ENCODE assay signal across 25 cellular contexts in the genomic region with DNA sequence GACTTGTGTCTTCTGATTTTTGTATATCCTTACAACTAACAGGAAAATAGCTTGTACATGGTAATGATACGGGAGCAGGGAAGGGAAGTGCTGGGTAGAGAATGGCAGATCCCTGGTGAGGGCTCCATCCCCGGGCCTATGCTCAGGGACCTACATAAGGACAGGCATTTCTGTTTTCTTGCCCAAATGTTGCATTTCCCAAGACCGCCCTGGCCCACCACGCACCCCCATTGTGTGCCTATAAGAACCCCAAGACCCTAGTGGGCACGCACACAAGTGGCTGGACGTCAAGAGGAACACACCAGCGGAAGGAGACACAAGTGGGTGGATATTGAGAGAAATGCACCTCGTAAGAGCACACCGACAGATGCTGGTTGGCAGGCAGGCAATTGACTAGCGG.
DNase-seq lines count a peak whose midpoint lies in the region; ATAC-seq, FAIRE-seq and TF ChIP-seq lines count a peak whose summit lies in the region.
"Had no signal": no experiment of that assay in that cellular context is flagged by ENCODE, and none has a peak within 500 bp of the region (broad histone marks: within the 10 kb centered on the region; RNA-seq: fewer than 3 reads in every experiment).

No MANE protein-coding gene starts in this region.

- no peak overlapping the region for H4K91ac ChIP-seq in H1 (replicated peaks; ENCODE audit: insufficient read length, low read length)
- no peak overlapping the region for H4K91ac ChIP-seq in neuronal stem cell (ENCODE audit: low read depth, low read length, poor library complexity)

- no peak for TF ChIP-seq RAD21 in H1 (IDR thresholded peaks at IDR 0.05 in 1 of 2, conservative IDR thresholded peaks at IDR 0.05 in 1 of 2; ENCODE audit: low read depth in 2 of 2, low read length in 2 of 2)

- no peak overlapping the region for H2BK12ac ChIP-seq in H1 (ENCODE audit: low read depth, low read length)
- H2BK12ac ChIP-seq in neuronal stem cell (ENCODE audit: low read length), result no peak overlapping the region

- no peak overlapping the region for H2BK20ac ChIP-seq in H1 (ENCODE audit: low read length)

- whole genome bisulfite sequencing in H1 (ENCODE audit: extremely low coverage in 1 of 2, insufficient coverage in 1 of 2, insufficient read length in 1 of 2, insufficient replicate concordance in 2 of 2, low coverage in 1 of 2, low lambda C conversion rate in 2 of 2, missing lambda C conversion rate in 1 of 2), 2 experiments, result 87% methylated on average over 10 of the region's 10 CpGs; no CpG with 5 or more reads in 1 of the 2 experiments
- no CpG with 5 or more reads among the region's 10 CpGs for WGBS in neuronal stem cell (ENCODE audit: extremely low coverage in 2 of 2, insufficient read length in 2 of 2, insufficient replicate concordance in 1 of 2), 2 donors
- 62 to 74% methylated on average over 10 of the region's 10 CpGs for WGBS in testis, 2 donors
- WGBS in stomach, 5 donors, result 88 to 95% (median 95%) methylated on average over 10 of the region's 10 CpGs

- H3K23ac ChIP-seq in H1 (ENCODE audit: insufficient read length), result no peak overlapping the region
- no peak overlapping the region for H3K23ac ChIP-seq in neuronal stem cell (ENCODE audit: low read depth, low read length, poor library complexity)

- H2AK5ac ChIP-seq in H1 (ENCODE audit: low read depth, low read length) (no peak overlapping the region), neuronal stem cell (ENCODE audit: low read depth, low read length) (no peak overlapping the region)

- TF ChIP-seq POLR2A in H1 (IDR thresholded peaks at IDR 0.05; ENCODE audit: control extremely low read depth in 1 of 2, low read depth in 2 of 2, low read length in 2 of 2) (no peak), testis (IDR thresholded peaks at IDR 0.05) (no peak), stomach (IDR thresholded peaks at IDR 0.05) (no peak)

- H3K9ac ChIP-seq in H1 (replicated peaks in 1 of 4; ENCODE audit: extremely low read depth in 1 of 4, low read depth in 3 of 4, low read length in 3 of 4), result no peak overlapping the region
- no peak overlapping the region for H3K9ac ChIP-seq in neuronal stem cell (ENCODE audit: low read depth, low read length, poor library complexity)
- H3K9ac ChIP-seq: BLaER1 had no signal

- no peak overlapping the region for H3K14ac ChIP-seq in H1 (ENCODE audit: insufficient read length)
- H3K14ac ChIP-seq in neuronal stem cell (ENCODE audit: low read length), result no peak overlapping the region

- ATAC-seq in HG02642 (IDR thresholded peaks at IDR 0.05; ENCODE audit: poor library complexity, unreplicated experiment) (peak; percentile 17), GM21423 (IDR thresholded peaks at IDR 0.05; ENCODE audit: unreplicated experiment) (no peak)

- H4K20me1 ChIP-seq in H1 (replicated peaks in 1 of 2; ENCODE audit: control insufficient read depth in 1 of 2, insufficient read depth in 2 of 2, low read length in 2 of 2), result no peaks in the 10 kb centered on the region
- H4K20me1 ChIP-seq: BLaER1 had no signal

- TF ChIP-seq CTCF in H1 (IDR thresholded peaks at IDR 0.05; ENCODE audit: control extremely low read depth in 1 of 3, insufficient read depth in 1 of 3, low read depth in 1 of 3, low read length in 3 of 3) (no peak), testis (IDR thresholded peaks at IDR 0.05) (no peak), stomach (IDR thresholded peaks at IDR 0.05) (no peak)

- H3K4me3 ChIP-seq in H1 (ENCODE audit: extremely low read depth in 1 of 4, insufficient read depth in 2 of 4, low read depth in 3 of 4, low read length in 4 of 4) (no peak overlapping the region), neuronal stem cell (ENCODE audit: low read length in 2 of 2) (no peak overlapping the region), testis (peak overlapping the region; percentile 12 to 27), stomach (no peak overlapping the region)
- H3K4me3 ChIP-seq: BLaER1, GM12878 had no signal

- no peak overlapping the region for H3K27ac ChIP-seq in H1 (ENCODE audit: low read depth, low read length)
- H3K27ac ChIP-seq in neuronal stem cell (replicated peaks; ENCODE audit: low read length), result no peak overlapping the region
- no peak overlapping the region for H3K27ac ChIP-seq in testis
- H3K27ac ChIP-seq in stomach, result no peak overlapping the region
- H3K27ac ChIP-seq: BLaER1 had no signal

- H3K4me2 ChIP-seq in H1 (ENCODE audit: insufficient read depth in 1 of 2, low read depth in 2 of 2, low read length in 2 of 2), result no peak overlapping the region
- no peak overlapping the region for H3K4me2 ChIP-seq in neuronal stem cell (ENCODE audit: insufficient read depth, low read length, poor library complexity, severe bottlenecking)
- H3K4me2 ChIP-seq: BLaER1 had no signal

- intact Hi-C loops in testis (cut with DNase I; ENCODE audit: low total_unique reads), result no loop called here
- intact Hi-C loops in stomach (cut with DNase I; ENCODE audit: low total_unique reads), result no loop called here

- H2BK15ac ChIP-seq in H1 (ENCODE audit: low read length) (peak overlapping the region; percentile 40; the same call in 1 of the 2 replicates), neuronal stem cell (ENCODE audit: low read length) (no peak overlapping the region)

- CTCF ChIA-PET in H1 (lab: Charles Lee; ENCODE audit: partially characterized antibody), result interaction anchor here (0.7 to 4.8 kb wide), 11 partner anchors 9 to 224 kb away, joined by 3 to 42 read pairs (median 4); no protein-coding TSS in a partner anchor

- H3K4me1 ChIP-seq in H1 (replicated peaks in 1 of 4; ENCODE audit: control insufficient read depth in 3 of 4, insufficient read depth in 4 of 4, low read length in 3 of 4) (no peaks in the 10 kb centered on the region), neuronal stem cell (ENCODE audit: control insufficient read depth in 2 of 2, insufficient read depth in 1 of 2, low read depth in 1 of 2, low read length in 2 of 2) (no peaks in the 10 kb centered on the region), testis (no peaks in the 10 kb centered on the region), stomach (no peaks in the 10 kb centered on the region)
- H3K4me1 ChIP-seq: BE2C, BLaER1 had no signal

- no peak for FAIRE-seq in H1 (lab: Jason Lieb, UNC)
- FAIRE-seq: A204.1, GM12878, GM12892, GM18507, GM19239 had no signal

- no peak overlapping the region for H3K4ac ChIP-seq in H1 (replicated peaks; ENCODE audit: insufficient read length, low read depth, low read length)
- H3K4ac ChIP-seq in neuronal stem cell (ENCODE audit: low read length), result no peak overlapping the region

- H2AFZ ChIP-seq in H1 (ENCODE audit: low read length) (peak overlapping the region; percentile 91), neuronal stem cell (ENCODE audit: low read length) (no peak overlapping the region)

- H3K18ac ChIP-seq in H1 (ENCODE audit: extremely low read depth, low read length), result no peak overlapping the region
- peak overlapping the region; percentile 20 for H3K18ac ChIP-seq in neuronal stem cell (ENCODE audit: low read length)

- POLR2A ChIA-PET in H1 (lab: Charles Lee; ENCODE audit: partially characterized antibody), result interaction anchor here (0.9 to 2.8 kb wide), 2 partner anchors 10 to 201 kb away, joined by 3 to 7 read pairs; no protein-coding TSS in a partner anchor

- no peaks in the 10 kb centered on the region for H3K27me3 ChIP-seq in H1 (replicated peaks in 1 of 4; ENCODE audit: control insufficient read depth in 3 of 4, extremely low read depth in 1 of 4, insufficient read depth in 3 of 4, low read length in 3 of 4)
- H3K27me3 ChIP-seq in neuronal stem cell (ENCODE audit: control insufficient read depth in 3 of 3, insufficient read depth in 3 of 3, low read depth in 1 of 3, low read length in 3 of 3), result no peaks in the 10 kb centered on the region
- no peaks in the 10 kb centered on the region for H3K27me3 ChIP-seq in testis
- no peaks in the 10 kb centered on the region for H3K27me3 ChIP-seq in stomach
- H3K27me3 ChIP-seq: BE2C, BLaER1 had no signal

- peak overlapping the region; percentile 41; the same call in 1 of the 2 replicates for H4K8ac ChIP-seq in H1 (ENCODE audit: extremely low read depth, insufficient read depth, low read length)
- H4K8ac ChIP-seq in neuronal stem cell (ENCODE audit: low read depth, low read length), result no peak overlapping the region

- H3K56ac ChIP-seq in H1 (replicated peaks; ENCODE audit: insufficient read length, low read depth, low read length), result no peak overlapping the region

- H3K9me3 ChIP-seq in H1 (ENCODE audit: insufficient read depth in 2 of 2, low read depth in 1 of 2, low read length in 1 of 2) (no peaks in the 10 kb centered on the region), neuronal stem cell (replicated peaks in 1 of 2; ENCODE audit: control insufficient read depth in 2 of 2, insufficient read depth in 1 of 2, low read depth in 1 of 2, low read length in 2 of 2) (no peaks in the 10 kb centered on the region), testis (no peaks in the 10 kb centered on the region), stomach (no peaks in the 10 kb centered on the region)
- H3K9me3 ChIP-seq: BE2C, BLaER1 had no signal

- H2BK5ac ChIP-seq in H1 (ENCODE audit: low read depth, low read length) (no peak overlapping the region), neuronal stem cell (ENCODE audit: low read length) (no peak overlapping the region)

- H3K36me3 ChIP-seq in H1 (ENCODE audit: control insufficient read depth in 2 of 4, insufficient read depth in 4 of 4, low read length in 3 of 4) (no peaks in the 10 kb centered on the region), neuronal stem cell (replicated peaks in 1 of 2; ENCODE audit: control insufficient read depth in 2 of 2, insufficient read depth in 2 of 2, low read length in 2 of 2) (no peaks in the 10 kb centered on the region), testis (ENCODE audit: low read depth, missing control alignments) (no peaks in the 10 kb centered on the region), stomach (no peaks in the 10 kb centered on the region)
- H3K36me3 ChIP-seq: BE2C, BLaER1 had no signal

- H3K79me2 ChIP-seq in H1 (ENCODE audit: control insufficient read depth in 1 of 2, insufficient read depth in 2 of 2, low read length in 2 of 2), result no peaks in the 10 kb centered on the region

- H4K5ac ChIP-seq in H1 (ENCODE audit: insufficient read length, low read depth, low read length), result no peak overlapping the region

- TF ChIP-seq EP300 in H1 (IDR thresholded peaks at IDR 0.05; ENCODE audit: borderline replicate concordance in 1 of 2, low read depth in 2 of 2, low read length in 2 of 2) (no peak), stomach (IDR thresholded peaks at IDR 0.05) (no peak)

- H3K79me1 ChIP-seq in H1 (ENCODE audit: low read depth, low read length) (no peaks in the 10 kb centered on the region), neuronal stem cell (ENCODE audit: low read depth, low read length) (no peaks in the 10 kb centered on the region)

- DNase-seq in H1 (ENCODE audit: low read depth in 1 of 2, low spot score in 2 of 2) (no peak), neuronal stem cell (ENCODE audit: low spot score) (no peak), testis (no peak), stomach (no peak), NCI-H146 (lab: John Stamatoyannopoulos, UW) (no peak)
- no peak for DNase-seq in activated CD8-positive, alpha-beta memory T cell treated with anti-CD3 and anti-CD28 coated beads, Interleukin-2, amount 50 U/mL, for 48 hours
- DNase-seq: 8988T; C1 segment of cervical spinal cord; CD4-positive, alpha-beta memory T cell; CD8-positive, alpha-beta memory T cell; COR-L47; DMS 273 treated with DMSO at 0.1 percent for 48 hours; DMS153; DMS79; EL; GDM1 had no signal

- H2BK120ac ChIP-seq in H1 (replicated peaks; ENCODE audit: low read depth, low read length), result no peak overlapping the region
- no peak overlapping the region for H2BK120ac ChIP-seq in neuronal stem cell (ENCODE audit: low read depth, low read length)

- no peaks in the 10 kb centered on the region for H3K23me2 ChIP-seq in H1 (ENCODE audit: low read depth, low read length)

Comparison
In these comparisons a context has a peak if more than half of its experiments do, and no peak if none do; other contexts are left out.
1. H3K4me3 ChIP-seq: peak in testis (2 of 2); none in H1 (0 of 4), neuronal stem cell (0 of 2) and stomach (0 of 4).